8 cellular contexts compared by ENCODE assay signal in genomic region chr5:172768573-172769323, GRCh38. TPM values are rescaled to one million over a fixed set of nuclear protein-coding genes. Genes with fewer than 3 reads are reported as not detected.
DNase-seq lines count a peak whose midpoint lies in the region; ATAC-seq and TF ChIP-seq lines count a peak whose summit lies in the region.

No MANE protein-coding gene starts in this region.

- H3K27ac Mint-ChIP-seq in CD4-positive, CD25-positive, alpha-beta regulatory T cell: peak overlapping the region; percentile 38 to 100 (median 98)
- H3K27ac Mint-ChIP-seq in T-cell (peak overlapping the region; percentile 91 to 94), neural progenitor cell (no peak overlapping the region)

- TF ChIP-seq CTCF in neural progenitor cell (IDR thresholded peaks at IDR 0.05): no peak

- peak overlapping the region; percentile 91 to 97 (median 92) for H3K4me3 Mint-ChIP-seq in CD4-positive, CD25-positive, alpha-beta regulatory T cell
- H3K4me3 Mint-ChIP-seq in T-cell (peak overlapping the region; percentile 90 to 93 (median 91)), neural progenitor cell (peak overlapping the region; percentile 98)

- no peak for ATAC-seq in CD4-positive, CD25-positive, alpha-beta regulatory T cell (ENCODE audit: low read depth in 2 of 2)
- ATAC-seq in T-cell (replicated peaks in 1 of 4): no peak
- ATAC-seq in GM18520 (IDR thresholded peaks at IDR 0.05; ENCODE audit: unreplicated experiment): no peak
- no peak for ATAC-seq in GM18861 (IDR thresholded peaks at IDR 0.05; ENCODE audit: unreplicated experiment)

- DNase-seq in CD4-positive, CD25-positive, alpha-beta regulatory T cell: peak in 2 of 3 donors; percentile 28 to 60
- peak in 13 of 34 experiments; percentile 19 to 59 (median 31) for DNase-seq in T-cell
- peak; percentile 48 to 58 for DNase-seq in erythroblast (lab: John Stamatoyannopoulos, UW)
- DNase-seq in neural progenitor cell (ENCODE audit: low spot score): no peak
- DNase-seq in GM19238 (ENCODE audit: insufficient read length, low spot score): no peak
- DNase-seq in stimulated activated CD4-positive, alpha-beta T cell treated with anti-CD3 and anti-CD28 coated beads, Interleukin-1b, Interleukin-23, amount 100 ng/mL, for 48 hours: no peak

- H2AFZ ChIP-seq in neural progenitor cell (replicated peaks): no peak overlapping the region

- H3K27me3 ChIP-seq in CD4-positive, CD25-positive, alpha-beta regulatory T cell (ENCODE audit: control insufficient read depth, insufficient read depth, low read length): no peaks in the 10 kb centered on the region
- peaks cover 39% of the 10 kb centered on the region for H3K27me3 ChIP-seq in neural progenitor cell

- peaks cover 76% of the 10 kb centered on the region for H3K4me1 ChIP-seq in CD4-positive, CD25-positive, alpha-beta regulatory T cell (ENCODE audit: control insufficient read depth, insufficient read depth, low read length, poor library complexity, severe bottlenecking)
- peaks cover 9% of the 10 kb centered on the region for H3K4me1 ChIP-seq in neural progenitor cell

- POLR2A ChIA-PET in T-cell (lab: Charles Lee): interaction anchor here (0.5 to 1.1 kb wide), 3 partner anchors 39 to 63 kb away, joined by 3 to 8 read pairs (median 4); no protein-coding TSS in a partner anchor

- H3K36me3 Mint-ChIP-seq in CD4-positive, CD25-positive, alpha-beta regulatory T cell: peaks cover 8% of the 10 kb centered on the region
- H3K36me3 Mint-ChIP-seq in T-cell (peaks cover 27% of the 10 kb centered on the region), neural progenitor cell (peaks cover 16% of the 10 kb centered on the region)

- no peaks in the 10 kb centered on the region for H3K79me2 ChIP-seq in neural progenitor cell (ENCODE audit: low read depth)

- peaks cover 33% of the 10 kb centered on the region for H3F3A ChIP-seq in neural progenitor cell (ENCODE audit: low read depth)

- no peak overlapping the region for H3K4me2 ChIP-seq in neural progenitor cell

- peaks cover 26% of the 10 kb centered on the region for H3K27me3 Mint-ChIP-seq in CD4-positive, CD25-positive, alpha-beta regulatory T cell
- H3K27me3 Mint-ChIP-seq in T-cell (no peaks in the 10 kb centered on the region), neural progenitor cell (ENCODE audit: insufficient read depth, low read depth) (peaks cover 6% of the 10 kb centered on the region)

- CTCF ChIA-PET in T-cell (lab: Charles Lee): no interaction called here

- H3K4me3 ChIP-seq in CD4-positive, CD25-positive, alpha-beta regulatory T cell (ENCODE audit: low read depth, low read length): peak overlapping the region; percentile 99
- no peak overlapping the region for H3K4me3 ChIP-seq in neural progenitor cell

- H3K9me3 Mint-ChIP-seq in CD4-positive, CD25-positive, alpha-beta regulatory T cell: peaks cover 0 to 2% (median 0%) of the 10 kb centered on the region in 7 donors
- H3K9me3 Mint-ChIP-seq in T-cell: no peaks in the 10 kb centered on the region
- peaks cover 3% of the 10 kb centered on the region for H3K9me3 Mint-ChIP-seq in neural progenitor cell

- no peaks in the 10 kb centered on the region for H3K9me3 ChIP-seq in CD4-positive, CD25-positive, alpha-beta regulatory T cell (ENCODE audit: control insufficient read depth in 2 of 2, low read length in 2 of 2)
- no peaks in the 10 kb centered on the region for H3K9me3 ChIP-seq in neural progenitor cell (ENCODE audit: low read depth)

- peak; percentile 61 for TF ChIP-seq POLR2A in erythroblast (IDR thresholded peaks at IDR 0.05; ENCODE audit: low read length)

- H4K20me1 ChIP-seq in neural progenitor cell (ENCODE audit: low read depth): peaks cover 9% of the 10 kb centered on the region

- peak overlapping the region; percentile 100 for H3K27ac ChIP-seq in CD4-positive, CD25-positive, alpha-beta regulatory T cell (ENCODE audit: insufficient read depth, low read length, poor library complexity, severe bottlenecking)
- no peak overlapping the region for H3K27ac ChIP-seq in neural progenitor cell

- H3K36me3 ChIP-seq in CD4-positive, CD25-positive, alpha-beta regulatory T cell (ENCODE audit: control insufficient read depth, insufficient read depth, low read length): peaks cover 25% of the 10 kb centered on the region
- no peaks in the 10 kb centered on the region for H3K36me3 ChIP-seq in neural progenitor cell

- H3K9ac ChIP-seq in neural progenitor cell: no peak overlapping the region

- peaks cover 31 to 84% (median 57%) of the 10 kb centered on the region in 4 donors for H3K4me1 Mint-ChIP-seq in CD4-positive, CD25-positive, alpha-beta regulatory T cell
- H3K4me1 Mint-ChIP-seq in T-cell (peaks cover 74 to 81% (median 76%) of the 10 kb centered on the region in 3 donors), neural progenitor cell (peaks cover 63% of the 10 kb centered on the region)

RNA-seq across cellular contexts. Expression of gene DUSP1, which starts 2.2 kb away (rescaled TPM):
- 2,095 TPM for total RNA-seq in CD4-positive, CD25-positive, alpha-beta regulatory T cell
- polyA plus RNA-seq in CD4-positive, CD25-positive, alpha-beta regulatory T cell: 100 to 1,000 TPM; 298 to 551 (median 412) TPM
- total RNA-seq in T-cell: 1,000 to 10,000 TPM in 2 of 5 donors, 10 to 100 TPM in 3; 22.6 to 1,564 (median 28.9) TPM
- 4.2 and 12.8 TPM in 2 replicates for total RNA-seq in neural progenitor cell (ENCODE audit: low replicate concordance)

Comparison
In these comparisons a context has a peak if more than half of its experiments do, and no peak if none do; other contexts are left out.
1. DNase-seq: peak in CD4-positive, CD25-positive, alpha-beta regulatory T cell (2 of 3) and erythroblast (2 of 2); none in neural progenitor cell (single experiment), GM19238 (single experiment) and stimulated activated CD4-positive, alpha-beta T cell treated with anti-CD3 and anti-CD28 coated beads, Interleukin-1b, Interleukin-23, amount 100 ng/mL, for 48 hours (single experiment).
2. Peak in every context shown above with its lines, with median percentiles within 50 percentile points of each other: H3K4me3 Mint-ChIP-seq.